10 cellular contexts compared by ENCODE assay signal in the genomic region with DNA sequence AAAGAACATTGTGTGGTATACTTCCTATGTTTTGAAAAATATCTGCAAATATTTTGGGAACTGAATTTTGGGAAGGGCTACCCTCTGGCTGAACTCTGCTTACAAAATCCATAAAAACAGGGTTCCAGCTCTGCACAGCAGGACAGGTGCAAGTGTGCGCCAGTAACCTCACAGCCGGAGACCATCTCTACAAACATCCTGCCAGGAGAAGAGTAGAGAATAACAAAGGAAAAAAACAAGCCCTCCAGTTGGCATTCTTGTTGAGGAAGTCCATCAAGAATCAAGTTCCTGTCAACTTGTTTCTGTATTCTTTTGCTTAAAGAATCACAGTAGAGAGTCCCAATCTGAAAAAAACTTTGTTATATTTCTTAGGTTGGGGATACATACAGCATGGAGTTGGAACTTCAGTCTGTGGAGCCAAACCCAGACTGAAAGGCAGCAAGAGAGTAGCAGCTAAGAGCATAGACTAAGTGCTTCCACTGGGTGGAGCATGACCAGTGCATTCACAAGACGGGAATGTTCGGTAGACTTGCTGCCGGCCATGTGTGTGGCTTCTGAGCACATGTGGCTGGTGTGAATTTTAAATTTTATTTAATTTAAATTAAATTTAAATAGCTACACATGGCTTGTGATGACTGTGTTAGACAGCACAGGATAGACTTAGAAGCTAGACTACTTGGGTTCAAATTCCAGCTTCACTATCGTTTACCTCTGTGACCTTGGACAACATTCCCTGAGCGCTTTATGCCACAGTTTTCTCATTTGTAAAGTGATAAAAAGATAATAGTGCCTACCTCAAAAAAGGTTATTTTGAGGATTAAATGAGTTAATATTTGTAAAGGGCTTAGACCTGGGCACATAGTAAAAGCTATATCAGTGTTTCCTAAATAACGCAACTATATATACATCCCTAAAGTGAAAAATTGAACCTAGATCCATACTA. TPM values are rescaled to one million over a fixed set of nuclear protein-coding genes. Genes with fewer than 3 reads are reported as not detected.
A peak's percentile ranks its signal among the peaks of the same experiment; 100 is the strongest.
DNase-seq lines count a peak whose midpoint lies in the region; ATAC-seq, FAIRE-seq and TF ChIP-seq lines count a peak whose summit lies in the region.
"Had no signal": no experiment of that assay in that cellular context is flagged by ENCODE, and none has a peak within 500 bp of the region (broad histone marks: within the 10 kb centered on the region; RNA-seq: fewer than 3 reads in every experiment).

No MANE protein-coding gene starts in this region.

- H3K4me2 ChIP-seq in astrocyte (ENCODE audit: low read length), result no peak overlapping the region

- no TSS peak for BruUV-seq in A673 (replicated peaks; lab: Mats Ljungman, UMichigan)

- no peaks in the 10 kb centered on the region for H3K27me3 ChIP-seq in A673 (replicated peaks; ENCODE audit: insufficient read depth, low read depth, low read length, poor library complexity)
- H3K27me3 ChIP-seq in HUES6 (ENCODE audit: control insufficient read depth, insufficient read depth, low read length), result no peaks in the 10 kb centered on the region
- no peaks in the 10 kb centered on the region for H3K27me3 ChIP-seq in astrocyte (ENCODE audit: insufficient read depth, low read length)
- no peaks in the 10 kb centered on the region for H3K27me3 ChIP-seq in kidney epithelial cell (ENCODE audit: control insufficient read depth, insufficient read depth, low read length)
- H3K27me3 ChIP-seq in CD4-positive, alpha-beta T cell (ENCODE audit: control insufficient read depth, insufficient read depth, low read length), result peaks cover 8% of the 10 kb centered on the region

- H3K4me3 ChIP-seq in A673 (ENCODE audit: low read depth, low read length, poor library complexity, severe bottlenecking) (no peak overlapping the region), HUES6 (ENCODE audit: low read depth, low read length) (no peak overlapping the region), astrocyte (ENCODE audit: insufficient read depth, low read depth, low read length) (no peak overlapping the region), kidney epithelial cell (ENCODE audit: low read depth, low read length) (no peak overlapping the region)

- H3K27ac ChIP-seq in A673 (ENCODE audit: low read depth, low read length, poor library complexity, severe bottlenecking) (no peak overlapping the region), HUES6 (ENCODE audit: low read depth, low read length) (peak overlapping the region; percentile 66; the same call in 1 of the 2 replicates), astrocyte (ENCODE audit: low read depth, low read length) (no peak overlapping the region)
- no peak overlapping the region for H3K27ac ChIP-seq in CD4-positive, alpha-beta T cell (ENCODE audit: low read depth, low read length)

- H3K4me3 Mint-ChIP-seq in astrocyte (ENCODE audit: unreplicated experiment), result no peak overlapping the region
- H3K4me3 Mint-ChIP-seq in CD4-positive, alpha-beta T cell, result no peak overlapping the region

- TF ChIP-seq CTCF in A673 (conservative IDR thresholded peaks at IDR 0.05; ENCODE audit: low read depth, low read length), result peak; percentile 57
- peak; percentile 18 for TF ChIP-seq CTCF in astrocyte (IDR thresholded peaks at IDR 0.05; ENCODE audit: insufficient read depth, low read depth, low read length)
- TF ChIP-seq CTCF in kidney epithelial cell (IDR thresholded peaks at IDR 0.05; ENCODE audit: insufficient read depth, low read length, poor library complexity, severe bottlenecking), result peak; percentile 18
- TF ChIP-seq CTCF in CD4-positive, alpha-beta T cell (IDR thresholded peaks at IDR 0.05), result no peak

- H2AFZ ChIP-seq in astrocyte (ENCODE audit: low read depth, low read length), result no peak overlapping the region

- H3K27ac Mint-ChIP-seq in astrocyte (ENCODE audit: unreplicated experiment), result no peak overlapping the region
- H3K27ac Mint-ChIP-seq in CD4-positive, alpha-beta T cell, result no peak overlapping the region

- H3K9ac ChIP-seq in HUES6 (ENCODE audit: low read length) (no peak overlapping the region), astrocyte (ENCODE audit: low read length) (no peak overlapping the region)

- no peak for ATAC-seq in CD4-positive, alpha-beta T cell (ENCODE audit: poor library complexity)
- no peak for ATAC-seq in HG03097 (IDR thresholded peaks at IDR 0.05; ENCODE audit: low FRiP score, unreplicated experiment)

- H3K36me3 Mint-ChIP-seq in astrocyte (ENCODE audit: low read depth, unreplicated experiment), result peaks cover 12% of the 10 kb centered on the region
- H3K36me3 Mint-ChIP-seq in CD4-positive, alpha-beta T cell (ENCODE audit: low read depth), result no peaks in the 10 kb centered on the region

- POLR2A ChIA-PET in A673 (lab: Charles Lee; ENCODE audit: low non-redundant PET), result interaction anchor here (0.6 kb wide), 1 partner anchor 368 kb away, joined by 3 read pairs; no protein-coding TSS in a partner anchor
- POLR2A ChIA-PET in CD4-positive, alpha-beta T cell (lab: Charles Lee), result no interaction called here

- peaks cover 12% of the 10 kb centered on the region for H3K4me1 Mint-ChIP-seq in astrocyte (ENCODE audit: low read depth, unreplicated experiment)
- H3K4me1 Mint-ChIP-seq in CD4-positive, alpha-beta T cell (ENCODE audit: low read depth), result no peaks in the 10 kb centered on the region

- FAIRE-seq in astrocyte (lab: Jason Lieb, UNC), result no peak
- FAIRE-seq: G401.6 had no signal

- peaks cover 2% of the 10 kb centered on the region for H3K9me3 Mint-ChIP-seq in astrocyte (ENCODE audit: unreplicated experiment)
- no peaks in the 10 kb centered on the region for H3K9me3 Mint-ChIP-seq in CD4-positive, alpha-beta T cell

- H3K27me3 Mint-ChIP-seq in astrocyte (ENCODE audit: low read depth, unreplicated experiment), result no peaks in the 10 kb centered on the region
- H3K27me3 Mint-ChIP-seq in CD4-positive, alpha-beta T cell, result peaks cover 5% of the 10 kb centered on the region

- DNase-seq in A673 (ENCODE audit: low spot score) (peak; percentile 71), astrocyte (ENCODE audit: low read depth) (no peak), kidney epithelial cell (ENCODE audit: low read depth) (no peak), KG1 (lab: John Stamatoyannopoulos, UW) (no peak), NCI-H2171 (lab: John Stamatoyannopoulos, UW) (no peak)
- no peak for DNase-seq in CD4-positive, alpha-beta T cell
- DNase-seq: retina had no signal

- intact Hi-C loops in A673 (cut with micrococcal nuclease; ENCODE audit: unreplicated experiment), result no loop called here
- intact Hi-C loops in CD4-positive, alpha-beta T cell (cut with DNase I, micrococcal nuclease), result no loop called here

- CTCF ChIA-PET in A673 (lab: Charles Lee), result interaction anchor here (0.5 kb wide), 1 partner anchor 10 kb away, joined by 6 read pairs; no protein-coding TSS in a partner anchor
- CTCF ChIA-PET in CD4-positive, alpha-beta T cell (lab: Charles Lee), result interaction anchor here (0.6 kb wide), 1 partner anchor 16 kb away, joined by 3 read pairs; no protein-coding TSS in a partner anchor

- H3K79me2 ChIP-seq in astrocyte (ENCODE audit: insufficient read depth, low read length), result peaks cover 82% of the 10 kb centered on the region

- H3K9me3 ChIP-seq in A673 (ENCODE audit: low read depth, low read length, poor library complexity, severe bottlenecking), result no peaks in the 10 kb centered on the region
- no peaks in the 10 kb centered on the region for H3K9me3 ChIP-seq in HUES6 (ENCODE audit: control insufficient read depth, insufficient read depth, low read depth, low read length)
- H3K9me3 ChIP-seq in astrocyte (ENCODE audit: insufficient read depth, low read depth, low read length), result no peaks in the 10 kb centered on the region
- no peaks in the 10 kb centered on the region for H3K9me3 ChIP-seq in CD4-positive, alpha-beta T cell (ENCODE audit: control insufficient read depth, low read length)

- H3K4me1 ChIP-seq in A673 (ENCODE audit: insufficient read depth, low read length, poor library complexity, severe bottlenecking) (peaks cover 47% of the 10 kb centered on the region), HUES6 (ENCODE audit: control insufficient read depth, insufficient read depth, low read length) (peaks cover 34% of the 10 kb centered on the region), astrocyte (ENCODE audit: insufficient read depth, low read length) (no peaks in the 10 kb centered on the region)

- H3K36me3 ChIP-seq in A673 (ENCODE audit: insufficient read depth, low read length, poor library complexity, severe bottlenecking) (no peaks in the 10 kb centered on the region), HUES6 (ENCODE audit: control insufficient read depth, insufficient read depth, low read length) (no peaks in the 10 kb centered on the region), astrocyte (ENCODE audit: insufficient read depth, low read length) (no peaks in the 10 kb centered on the region), kidney epithelial cell (ENCODE audit: control insufficient read depth, insufficient read depth, low read length) (no peaks in the 10 kb centered on the region)

- peaks cover 80% of the 10 kb centered on the region for H4K20me1 ChIP-seq in astrocyte (ENCODE audit: insufficient read depth, low read length)

RNA-seq across cellular contexts. Expression of gene SPTBN1, which starts 41.9 kb away (rescaled TPM):
- total RNA-seq in A673 (2021), result 145 and 146 TPM in 2 replicates
- 277 and 311 TPM in 2 replicates for total RNA-seq in astrocyte
- 492 and 514 TPM in 2 replicates for total RNA-seq in kidney epithelial cell
- total RNA-seq in CD4-positive, alpha-beta T cell, result 100 to 1,000 TPM; 156 to 166 TPM
